Comparison of ENCODE assay signal across 2 cellular contexts in the genomic region with DNA sequence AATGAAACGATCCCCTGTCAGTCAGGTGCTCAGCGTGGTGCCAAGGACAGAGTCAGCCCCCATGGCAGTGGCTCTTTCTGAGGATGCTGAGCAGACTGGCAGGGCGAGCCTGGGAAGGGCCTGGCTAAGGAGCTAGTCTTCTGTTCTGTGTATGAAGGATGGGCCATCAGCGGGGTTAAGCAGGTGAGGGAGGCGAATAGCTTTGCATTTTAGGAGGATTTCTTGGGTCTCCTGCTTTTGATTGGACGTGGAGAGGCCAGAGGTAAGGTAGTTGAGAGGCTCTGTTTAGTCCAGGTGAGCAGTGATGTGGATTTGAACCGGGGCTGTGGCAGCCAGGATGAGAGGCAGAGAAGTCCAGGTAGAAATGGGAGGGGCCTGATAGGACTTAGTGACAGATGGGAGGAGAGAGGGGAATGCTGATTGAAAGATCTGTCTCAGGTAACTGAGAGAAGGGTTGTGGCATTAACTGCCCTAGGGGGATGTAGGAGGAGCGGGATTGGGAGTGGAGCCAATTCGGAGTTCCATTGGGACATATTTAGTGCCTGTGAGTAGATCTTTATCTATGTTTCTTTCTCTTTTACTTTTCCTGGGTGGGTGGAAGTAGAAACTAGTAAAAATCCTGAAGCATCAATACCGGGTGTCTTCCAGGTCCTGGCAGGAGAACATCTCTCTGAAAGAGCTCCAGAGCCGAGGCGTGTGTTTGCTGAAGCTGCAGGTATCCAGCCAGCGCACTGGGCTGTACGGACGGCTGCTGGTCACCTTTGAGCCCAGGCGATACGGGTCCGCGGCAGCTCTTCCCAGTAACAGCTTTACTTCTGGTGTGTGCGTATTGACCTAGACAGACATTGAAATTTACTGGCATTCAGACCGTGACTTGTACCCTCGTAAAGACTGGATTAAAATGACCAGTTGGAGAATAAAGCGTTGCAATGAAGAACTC.
TF ChIP-seq lines count a peak whose summit lies in the region.

No MANE protein-coding gene starts in this region.

TF ChIP-seq in SK-N-SH, 30 proteins besides CTCF, POLR2A, EP300 and RAD21 (continued from another document):
- TF ChIP-seq, protein P1, sequence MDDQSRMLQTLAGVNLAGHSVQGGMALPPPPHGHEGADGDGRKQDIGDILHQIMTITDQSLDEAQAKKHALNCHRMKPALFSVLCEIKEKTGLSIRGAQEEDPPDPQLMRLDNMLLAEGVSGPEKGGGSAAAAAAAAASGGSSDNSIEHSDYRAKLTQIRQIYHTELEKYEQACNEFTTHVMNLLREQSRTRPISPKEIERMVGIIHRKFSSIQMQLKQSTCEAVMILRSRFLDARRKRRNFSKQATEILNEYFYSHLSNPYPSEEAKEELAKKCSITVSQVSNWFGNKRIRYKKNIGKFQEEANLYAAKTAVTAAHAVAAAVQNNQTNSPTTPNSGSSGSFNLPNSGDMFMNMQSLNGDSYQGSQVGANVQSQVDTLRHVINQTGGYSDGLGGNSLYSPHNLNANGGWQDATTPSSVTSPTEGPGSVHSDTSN (IDR thresholded peaks at IDR 0.05), result no peak
- TF ChIP-seq SIN3A (IDR thresholded peaks at IDR 0.05; ENCODE audit: borderline replicate concordance, low read depth, low read length) (no peak), FOXJ3 (CRISPR knock-in tag; IDR thresholded peaks at IDR 0.05) (no peak), REST (IDR thresholded peaks at IDR 0.05; ENCODE audit: low read depth, low read length) (no peak), MAX (IDR thresholded peaks at IDR 0.05; ENCODE audit: low read depth) (no peak), GABPA (IDR thresholded peaks at IDR 0.05; ENCODE audit: low read depth) (no peak), TAF1 (IDR thresholded peaks at IDR 0.05; ENCODE audit: borderline replicate concordance, low read depth, low read length) (no peak), JUND (IDR thresholded peaks at IDR 0.05) (no peak), NRF1 (IDR thresholded peaks at IDR 0.05; ENCODE audit: low read depth, low read length) (no peak), SMC3 (IDR thresholded peaks at IDR 0.05; ENCODE audit: low read depth, low read length) (no peak), RFX5 (IDR thresholded peaks at IDR 0.05; ENCODE audit: low read length) (no peak), TCF12 (IDR thresholded peaks at IDR 0.05) (no peak), EZH2phosphoT487 (IDR thresholded peaks at IDR 0.05; ENCODE audit: borderline replicate concordance, low read depth) (no peak)
- TF ChIP-seq, protein P2, sequence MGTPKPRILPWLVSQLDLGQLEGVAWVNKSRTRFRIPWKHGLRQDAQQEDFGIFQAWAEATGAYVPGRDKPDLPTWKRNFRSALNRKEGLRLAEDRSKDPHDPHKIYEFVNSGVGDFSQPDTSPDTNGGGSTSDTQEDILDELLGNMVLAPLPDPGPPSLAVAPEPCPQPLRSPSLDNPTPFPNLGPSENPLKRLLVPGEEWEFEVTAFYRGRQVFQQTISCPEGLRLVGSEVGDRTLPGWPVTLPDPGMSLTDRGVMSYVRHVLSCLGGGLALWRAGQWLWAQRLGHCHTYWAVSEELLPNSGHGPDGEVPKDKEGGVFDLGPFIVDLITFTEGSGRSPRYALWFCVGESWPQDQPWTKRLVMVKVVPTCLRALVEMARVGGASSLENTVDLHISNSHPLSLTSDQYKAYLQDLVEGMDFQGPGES (IDR thresholded peaks at IDR 0.05; ENCODE audit: low read depth, low read length), result no peak

TF ChIP-seq in SK-N-SH treated with all-trans-retinoic acid at 6 μM for 48 hours, 23 proteins besides CTCF, POLR2A, EP300 and RAD21 (continued from another document):
- TF ChIP-seq TSHZ2 (CRISPR knock-in tag; IDR thresholded peaks at IDR 0.05) (no peak), ZNF70 (CRISPR knock-in tag; IDR thresholded peaks at IDR 0.05) (no peak), TCF4 (CRISPR knock-in tag; IDR thresholded peaks at IDR 0.05; ENCODE audit: borderline replicate concordance) (no peak), GLIS3 (CRISPR knock-in tag; IDR thresholded peaks at IDR 0.05) (no peak), SNAI2 (CRISPR knock-in tag; IDR thresholded peaks at IDR 0.05) (no peak), ZC3H10 (CRISPR knock-in tag; IDR thresholded peaks at IDR 0.05) (no peak), ZFP30 (CRISPR knock-in tag; IDR thresholded peaks at IDR 0.05) (no peak), TOX (CRISPR knock-in tag; IDR thresholded peaks at IDR 0.05; ENCODE audit: borderline replicate concordance) (no peak), ISL1 (CRISPR knock-in tag; IDR thresholded peaks at IDR 0.05) (no peak), BACH2 (CRISPR knock-in tag; IDR thresholded peaks at IDR 0.05; ENCODE audit: borderline replicate concordance) (no peak), ZNF565 (CRISPR knock-in tag; conservative IDR thresholded peaks at IDR 0.05; ENCODE audit: low read depth) (no peak), ZFP3 (CRISPR knock-in tag; IDR thresholded peaks at IDR 0.05) (no peak)
- TF ChIP-seq, protein P3, sequence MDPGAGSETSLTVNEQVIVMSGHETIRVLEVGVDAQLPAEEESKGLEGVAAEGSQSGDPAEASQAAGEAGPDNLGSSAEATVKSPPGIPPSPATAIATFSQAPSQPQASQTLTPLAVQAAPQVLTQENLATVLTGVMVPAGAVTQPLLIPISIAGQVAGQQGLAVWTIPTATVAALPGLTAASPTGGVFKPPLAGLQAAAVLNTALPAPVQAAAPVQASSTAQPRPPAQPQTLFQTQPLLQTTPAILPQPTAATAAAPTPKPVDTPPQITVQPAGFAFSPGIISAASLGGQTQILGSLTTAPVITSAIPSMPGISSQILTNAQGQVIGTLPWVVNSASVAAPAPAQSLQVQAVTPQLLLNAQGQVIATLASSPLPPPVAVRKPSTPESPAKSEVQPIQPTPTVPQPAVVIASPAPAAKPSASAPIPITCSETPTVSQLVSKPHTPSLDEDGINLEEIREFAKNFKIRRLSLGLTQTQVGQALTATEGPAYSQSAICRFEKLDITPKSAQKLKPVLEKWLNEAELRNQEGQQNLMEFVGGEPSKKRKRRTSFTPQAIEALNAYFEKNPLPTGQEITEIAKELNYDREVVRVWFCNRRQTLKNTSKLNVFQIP (CRISPR knock-in tag; IDR thresholded peaks at IDR 0.05; ENCODE audit: borderline replicate concordance, low read depth), result no peak
- TF ChIP-seq, protein P4, sequence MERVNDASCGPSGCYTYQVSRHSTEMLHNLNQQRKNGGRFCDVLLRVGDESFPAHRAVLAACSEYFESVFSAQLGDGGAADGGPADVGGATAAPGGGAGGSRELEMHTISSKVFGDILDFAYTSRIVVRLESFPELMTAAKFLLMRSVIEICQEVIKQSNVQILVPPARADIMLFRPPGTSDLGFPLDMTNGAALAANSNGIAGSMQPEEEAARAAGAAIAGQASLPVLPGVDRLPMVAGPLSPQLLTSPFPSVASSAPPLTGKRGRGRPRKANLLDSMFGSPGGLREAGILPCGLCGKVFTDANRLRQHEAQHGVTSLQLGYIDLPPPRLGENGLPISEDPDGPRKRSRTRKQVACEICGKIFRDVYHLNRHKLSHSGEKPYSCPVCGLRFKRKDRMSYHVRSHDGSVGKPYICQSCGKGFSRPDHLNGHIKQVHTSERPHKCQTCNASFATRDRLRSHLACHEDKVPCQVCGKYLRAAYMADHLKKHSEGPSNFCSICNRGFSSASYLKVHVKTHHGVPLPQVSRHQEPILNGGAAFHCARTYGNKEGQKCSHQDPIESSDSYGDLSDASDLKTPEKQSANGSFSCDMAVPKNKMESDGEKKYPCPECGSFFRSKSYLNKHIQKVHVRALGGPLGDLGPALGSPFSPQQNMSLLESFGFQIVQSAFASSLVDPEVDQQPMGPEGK (CRISPR knock-in tag; IDR thresholded peaks at IDR 0.05; ENCODE audit: borderline replicate concordance), result no peak
- TF ChIP-seq, protein P5, sequence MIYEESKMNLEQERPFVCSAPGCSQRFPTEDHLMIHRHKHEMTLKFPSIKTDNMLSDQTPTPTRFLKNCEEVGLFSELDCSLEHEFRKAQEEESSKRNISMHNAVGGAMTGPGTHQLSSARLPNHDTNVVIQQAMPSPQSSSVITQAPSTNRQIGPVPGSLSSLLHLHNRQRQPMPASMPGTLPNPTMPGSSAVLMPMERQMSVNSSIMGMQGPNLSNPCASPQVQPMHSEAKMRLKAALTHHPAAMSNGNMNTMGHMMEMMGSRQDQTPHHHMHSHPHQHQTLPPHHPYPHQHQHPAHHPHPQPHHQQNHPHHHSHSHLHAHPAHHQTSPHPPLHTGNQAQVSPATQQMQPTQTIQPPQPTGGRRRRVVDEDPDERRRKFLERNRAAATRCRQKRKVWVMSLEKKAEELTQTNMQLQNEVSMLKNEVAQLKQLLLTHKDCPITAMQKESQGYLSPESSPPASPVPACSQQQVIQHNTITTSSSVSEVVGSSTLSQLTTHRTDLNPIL (CRISPR knock-in tag; IDR thresholded peaks at IDR 0.05; ENCODE audit: low read depth), result no peak
